In genomic region chr15:81297147-81297572, GRCh38 we compare ENCODE assay signal across 7 cellular contexts. TPM values are rescaled to one million over a fixed set of nuclear protein-coding genes. Genes with fewer than 3 reads are reported as not detected.
DNase-seq lines count a peak whose midpoint lies in the region; ATAC-seq, FAIRE-seq and TF ChIP-seq lines count a peak whose summit lies in the region.

No MANE protein-coding gene starts in this region.

- H3K4me3 Mint-ChIP-seq in stimulated activated memory B cell treated with anti-CD40 and anti-IgM and Interleukin-4, amounts not matched to agents 10 μg/mL and 1 μg/mL and 100 μg/mL, for 72 hours, result peak overlapping the region; percentile 97

- H3K36me3 Mint-ChIP-seq in stimulated activated memory B cell treated with anti-CD40 and anti-IgM and Interleukin-4, amounts not matched to agents 10 μg/mL and 1 μg/mL and 100 μg/mL, for 72 hours, result peaks cover 75% of the 10 kb centered on the region

- H3K27me3 ChIP-seq in Peyer's patch (no peaks in the 10 kb centered on the region), esophagus muscularis mucosa (peaks cover 0 to 9% (median 0%) of the 10 kb centered on the region in 4 donors)

- no peaks in the 10 kb centered on the region for H3K36me3 ChIP-seq in Peyer's patch
- peaks cover 0 to 46% (median 13%) of the 10 kb centered on the region in 4 donors for H3K36me3 ChIP-seq in esophagus muscularis mucosa

- H3K27me3 Mint-ChIP-seq in stimulated activated memory B cell treated with anti-CD40 and anti-IgM and Interleukin-4, amounts not matched to agents 10 μg/mL and 1 μg/mL and 100 μg/mL, for 72 hours, result no peaks in the 10 kb centered on the region

- intact Hi-C loops in esophagus muscularis mucosa (cut with DNase I), result no loop called here

- no peak for TF ChIP-seq EP300 in esophagus muscularis mucosa (IDR thresholded peaks at IDR 0.05)

- H3K9me3 ChIP-seq in Peyer's patch (no peaks in the 10 kb centered on the region), esophagus muscularis mucosa (no peaks in the 10 kb centered on the region)

- TF ChIP-seq POLR2A in Peyer's patch (IDR thresholded peaks at IDR 0.05) (no peak), esophagus muscularis mucosa (IDR thresholded peaks at IDR 0.05; ENCODE audit: low read depth) (no peak)

- no peak for ATAC-seq in stimulated activated memory B cell treated with anti-CD40 and anti-IgM and Interleukin-4, amounts not matched to agents 10 μg/mL and 1 μg/mL and 100 μg/mL, for 72 hours
- ATAC-seq in GM21825 (IDR thresholded peaks at IDR 0.05; ENCODE audit: unreplicated experiment) (no peak), GM18868 (IDR thresholded peaks at IDR 0.05; ENCODE audit: unreplicated experiment) (no peak), HG03354 (IDR thresholded peaks at IDR 0.05; ENCODE audit: poor library complexity, severe bottlenecking, unreplicated experiment) (no peak)

- DNase-seq in GM19239 (ENCODE audit: insufficient read length, low spot score) (no peak), Peyer's patch (no peak), esophagus muscularis mucosa (ENCODE audit: extremely low spot score) (no peak)

- peak overlapping the region; percentile 88 for H3K27ac Mint-ChIP-seq in stimulated activated memory B cell treated with anti-CD40 and anti-IgM and Interleukin-4, amounts not matched to agents 10 μg/mL and 1 μg/mL and 100 μg/mL, for 72 hours

- peaks cover 91% of the 10 kb centered on the region for H3K4me1 Mint-ChIP-seq in stimulated activated memory B cell treated with anti-CD40 and anti-IgM and Interleukin-4, amounts not matched to agents 10 μg/mL and 1 μg/mL and 100 μg/mL, for 72 hours

- WGBS in esophagus muscularis mucosa, result 53% methylated on average over 3 of the region's 3 CpGs

- H3K4me3 ChIP-seq in Peyer's patch (peak overlapping the region; percentile 47 to 64 (median 50)), esophagus muscularis mucosa (peak overlapping the region; percentile 23 to 43 (median 32))

- peak; percentile 21 for FAIRE-seq in GM19239 (lab: Jason Lieb, UNC)

- H3K9me3 Mint-ChIP-seq in stimulated activated memory B cell treated with anti-CD40 and anti-IgM and Interleukin-4, amounts not matched to agents 10 μg/mL and 1 μg/mL and 100 μg/mL, for 72 hours, result no peaks in the 10 kb centered on the region

- TF ChIP-seq CTCF in Peyer's patch (IDR thresholded peaks at IDR 0.05), result no peak
- no peak for TF ChIP-seq CTCF in esophagus muscularis mucosa (IDR thresholded peaks at IDR 0.05)

- H3K4me1 ChIP-seq in Peyer's patch (peaks cover 0 to 29% (median 6%) of the 10 kb centered on the region in 4 donors), esophagus muscularis mucosa (peaks cover 14 to 54% (median 25%) of the 10 kb centered on the region in 4 donors)

- H3K27ac ChIP-seq in Peyer's patch, result peak overlapping the region; percentile 75 to 93 (median 88)
- peak overlapping the region; percentile 25 to 58 (median 46) for H3K27ac ChIP-seq in esophagus muscularis mucosa (replicated peaks in 1 of 4)

RNA-seq across cellular contexts. Expression of gene STARD5, which starts 26.8 kb away (rescaled TPM):
- 10 to 100 TPM; 37.8 to 39.6 (median 38.7) TPM for total RNA-seq in Peyer's patch
- 1 to 10 TPM; 2.7 to 3.7 (median 3.0) TPM for total RNA-seq in esophagus muscularis mucosa

Comparison
In these comparisons a context has a peak if more than half of its experiments do, and no peak if none do; other contexts are left out.
1. RNA of gene STARD5, which starts 26.8 kb away (total RNA-seq): 37.8 to 39.6 TPM in Peyer's patch; 2.7 to 3.7 TPM in esophagus muscularis mucosa; every median in the first group is over 4 times any median in the second.